Comparison of ENCODE assay signal across 8 cellular contexts in the genomic region with DNA sequence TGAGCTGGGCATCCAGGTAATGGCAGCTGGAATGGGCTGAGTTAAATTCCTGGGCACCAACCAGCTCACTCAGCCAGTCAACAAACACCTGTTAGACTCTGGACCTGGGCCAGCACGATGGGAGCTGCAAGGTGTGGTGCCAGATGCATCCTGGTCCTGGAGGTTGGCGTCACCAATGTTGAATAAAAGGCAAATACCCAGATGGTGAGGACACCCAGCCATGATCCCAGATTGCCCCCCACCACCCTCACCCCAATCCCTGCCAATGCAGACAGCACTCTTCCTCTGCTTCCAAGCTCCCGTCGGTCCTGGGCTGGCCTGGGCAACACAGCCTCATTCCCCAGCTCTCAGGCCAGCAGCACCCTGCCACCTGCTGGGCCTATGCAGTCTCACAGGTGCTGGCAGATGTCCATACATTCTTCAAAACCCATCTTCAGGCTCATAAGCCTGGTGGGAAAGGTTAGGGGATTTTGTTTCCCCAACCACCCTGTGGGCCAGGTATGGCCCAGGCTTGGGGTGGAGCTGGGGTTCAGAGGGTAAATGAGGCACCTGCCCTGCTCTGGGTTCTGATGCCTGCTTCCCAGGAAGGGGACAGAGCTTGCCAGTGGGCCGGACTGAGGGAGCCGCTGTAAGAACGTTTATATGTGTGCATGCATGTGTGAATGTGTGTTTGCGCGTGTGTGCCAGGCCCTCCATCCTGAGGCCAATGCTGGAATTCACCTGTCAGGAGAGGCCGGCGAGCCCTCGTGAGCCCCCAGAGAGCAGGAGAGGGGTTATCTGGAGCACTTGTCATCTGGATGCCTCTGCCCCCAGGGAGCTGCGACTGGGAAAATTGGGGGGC. TPM values are rescaled to one million over a fixed set of nuclear protein-coding genes. Genes with fewer than 3 reads are reported as not detected.
DNase-seq lines count a peak whose midpoint lies in the region; ATAC-seq, FAIRE-seq and TF ChIP-seq lines count a peak whose summit lies in the region.

No MANE protein-coding gene starts in this region.

- peaks cover 0 to 2% (median 0%) of the 10 kb centered on the region in 7 donors for H3K9me3 Mint-ChIP-seq in CD4-positive, CD25-positive, alpha-beta regulatory T cell

- CTCF ChIA-PET in H1 (lab: Charles Lee; ENCODE audit: partially characterized antibody), result interaction anchor here (0.6 to 4.0 kb wide), 23 partner anchors 10 to 423 kb away, joined by 3 to 16 read pairs (median 3); no protein-coding TSS in a partner anchor

- H4K5ac ChIP-seq in H1 (ENCODE audit: insufficient read length, low read depth, low read length), result no peak overlapping the region

- H3K79me2 ChIP-seq in H1 (ENCODE audit: control insufficient read depth in 1 of 2, insufficient read depth in 2 of 2, low read length in 2 of 2), result no peaks in the 10 kb centered on the region

- H3K9me3 ChIP-seq in CD4-positive, CD25-positive, alpha-beta regulatory T cell (ENCODE audit: control insufficient read depth in 2 of 2, low read length in 2 of 2), result no peaks in the 10 kb centered on the region
- H3K9me3 ChIP-seq in H1 (ENCODE audit: insufficient read depth in 2 of 2, low read depth in 1 of 2, low read length in 1 of 2) (no peaks in the 10 kb centered on the region), pancreas (no peaks in the 10 kb centered on the region)

- TF ChIP-seq RAD21 in H1 (IDR thresholded peaks at IDR 0.05 in 1 of 2, conservative IDR thresholded peaks at IDR 0.05 in 1 of 2; ENCODE audit: low read depth in 2 of 2, low read length in 2 of 2), result peak; percentile 16 to 51; a peak in 3 of 4 replicates

- POLR2A ChIA-PET in H1 (lab: Charles Lee; ENCODE audit: partially characterized antibody), result no interaction called here

- TF ChIP-seq CTCF in H1 (IDR thresholded peaks at IDR 0.05; ENCODE audit: control extremely low read depth in 1 of 3, insufficient read depth in 1 of 3, low read depth in 1 of 3, low read length in 3 of 3), result peak; percentile 26 to 55 (median 41); a peak in 3 of 4 replicates
- peak; percentile 43 to 51 (median 46) for TF ChIP-seq CTCF in pancreas (IDR thresholded peaks at IDR 0.05)

- H2BK20ac ChIP-seq in H1 (ENCODE audit: low read length), result no peak overlapping the region

- H2BK120ac ChIP-seq in H1 (replicated peaks; ENCODE audit: low read depth, low read length), result no peak overlapping the region

- H4K91ac ChIP-seq in H1 (replicated peaks; ENCODE audit: insufficient read length, low read length), result no peak overlapping the region

- no peaks in the 10 kb centered on the region for H3K27me3 ChIP-seq in CD4-positive, CD25-positive, alpha-beta regulatory T cell (ENCODE audit: control insufficient read depth, insufficient read depth, low read length)
- peaks cover 10 to 21% (median 20%) of the 10 kb centered on the region in 4 experiments; a peak in 6 of 7 replicates for H3K27me3 ChIP-seq in H1 (replicated peaks in 1 of 4; ENCODE audit: control insufficient read depth in 3 of 4, extremely low read depth in 1 of 4, insufficient read depth in 3 of 4, low read length in 3 of 4)
- H3K27me3 ChIP-seq in pancreas, result no peaks in the 10 kb centered on the region

- H3K14ac ChIP-seq in H1 (ENCODE audit: insufficient read length), result no peak overlapping the region

- no peak overlapping the region for H3K4ac ChIP-seq in H1 (replicated peaks; ENCODE audit: insufficient read length, low read depth, low read length)

- peaks cover 19% of the 10 kb centered on the region for H3K4me1 ChIP-seq in CD4-positive, CD25-positive, alpha-beta regulatory T cell (ENCODE audit: control insufficient read depth, insufficient read depth, low read length, poor library complexity, severe bottlenecking)
- H3K4me1 ChIP-seq in H1 (replicated peaks in 1 of 4; ENCODE audit: control insufficient read depth in 3 of 4, insufficient read depth in 4 of 4, low read length in 3 of 4) (peaks cover 0 to 7% (median 3%) of the 10 kb centered on the region in 4 experiments; a peak in 4 of 7 replicates), pancreas (peaks cover 13 to 24% (median 13%) of the 10 kb centered on the region in 3 donors)

- H3K27ac ChIP-seq in CD4-positive, CD25-positive, alpha-beta regulatory T cell (ENCODE audit: insufficient read depth, low read length, poor library complexity, severe bottlenecking), result no peak overlapping the region
- H3K27ac ChIP-seq in H1 (ENCODE audit: low read depth, low read length) (no peak overlapping the region), pancreas (no peak overlapping the region)

- peaks cover 12% of the 10 kb centered on the region; the same call in 1 of the 2 replicates for H3K23me2 ChIP-seq in H1 (ENCODE audit: low read depth, low read length)

- 89% methylated on average over 13 of the region's 13 CpGs; no CpG with 5 or more reads in 1 of the 2 experiments for WGBS in H1 (ENCODE audit: extremely low coverage in 1 of 2, insufficient coverage in 1 of 2, insufficient read length in 1 of 2, insufficient replicate concordance in 2 of 2, low coverage in 1 of 2, low lambda C conversion rate in 2 of 2, missing lambda C conversion rate in 1 of 2), 2 experiments
- 49 to 53% methylated on average over 13 of the region's 13 CpGs for WGBS in pancreas, 2 donors

- intact Hi-C loops in pancreas (cut with DNase I), result no loop called here

- H3K23ac ChIP-seq in H1 (ENCODE audit: insufficient read length), result no peak overlapping the region

- peaks cover 0 to 2% of the 10 kb centered on the region in 2 experiments for H4K20me1 ChIP-seq in H1 (replicated peaks in 1 of 2; ENCODE audit: control insufficient read depth in 1 of 2, insufficient read depth in 2 of 2, low read length in 2 of 2)

- H3K79me1 ChIP-seq in H1 (ENCODE audit: low read depth, low read length), result no peaks in the 10 kb centered on the region

- no peak overlapping the region for H4K8ac ChIP-seq in H1 (ENCODE audit: extremely low read depth, insufficient read depth, low read length)

- peaks cover 12% of the 10 kb centered on the region for H3K36me3 Mint-ChIP-seq in CD4-positive, CD25-positive, alpha-beta regulatory T cell

- no peak overlapping the region for H2BK12ac ChIP-seq in H1 (ENCODE audit: low read depth, low read length)

- H2BK5ac ChIP-seq in H1 (ENCODE audit: low read depth, low read length), result no peak overlapping the region

- H3K18ac ChIP-seq in H1 (ENCODE audit: extremely low read depth, low read length), result no peak overlapping the region

- TF ChIP-seq POLR2A in H54 (IDR thresholded peaks at IDR 0.05; ENCODE audit: low read depth, low read length), result no peak
- no peak for TF ChIP-seq POLR2A in H1 (IDR thresholded peaks at IDR 0.05; ENCODE audit: control extremely low read depth in 1 of 2, low read depth in 2 of 2, low read length in 2 of 2)

- no peak overlapping the region for H2AK5ac ChIP-seq in H1 (ENCODE audit: low read depth, low read length)

- no peak overlapping the region for H2BK15ac ChIP-seq in H1 (ENCODE audit: low read length)

- peak overlapping the region in 1 of 4 donors; percentile 18 for H3K4me3 Mint-ChIP-seq in CD4-positive, CD25-positive, alpha-beta regulatory T cell

- peak overlapping the region in 2 of 3 donors; percentile 49 to 83 for H3K27ac Mint-ChIP-seq in CD4-positive, CD25-positive, alpha-beta regulatory T cell

- no peak overlapping the region for H3K4me2 ChIP-seq in H1 (ENCODE audit: insufficient read depth in 1 of 2, low read depth in 2 of 2, low read length in 2 of 2)

- peaks cover 5% of the 10 kb centered on the region for H3K27me3 Mint-ChIP-seq in CD4-positive, CD25-positive, alpha-beta regulatory T cell

- H3K56ac ChIP-seq in H1 (replicated peaks; ENCODE audit: insufficient read length, low read depth, low read length), result no peak overlapping the region

- no peak overlapping the region for H2AFZ ChIP-seq in H1 (ENCODE audit: low read length)

- no peak for ATAC-seq in CD4-positive, CD25-positive, alpha-beta regulatory T cell (ENCODE audit: low read depth in 2 of 2)
- ATAC-seq in pancreas (peak; percentile 19 to 49 (median 36)), HG02623 (IDR thresholded peaks at IDR 0.05; ENCODE audit: unreplicated experiment) (no peak), GM21367 (IDR thresholded peaks at IDR 0.05; ENCODE audit: unreplicated experiment) (no peak)

- no peak overlapping the region for H3K4me3 ChIP-seq in CD4-positive, CD25-positive, alpha-beta regulatory T cell (ENCODE audit: low read depth, low read length)
- H3K4me3 ChIP-seq in H1 (ENCODE audit: extremely low read depth in 1 of 4, insufficient read depth in 2 of 4, low read depth in 3 of 4, low read length in 4 of 4) (no peak overlapping the region), pancreas (no peak overlapping the region)

- FAIRE-seq in H54 (lab: Jason Lieb, UNC) (peak; percentile 94), H1 (lab: Jason Lieb, UNC) (no peak), pancreas (lab: Jason Lieb, UNC) (no peak)

- DNase-seq in CD4-positive, CD25-positive, alpha-beta regulatory T cell, result peak in 1 of 3 donors; percentile 35
- peak; percentile 82 for DNase-seq in H54 (ENCODE audit: insufficient read length, low spot score)
- DNase-seq in NCI-H82 (lab: John Stamatoyannopoulos, UW), result peak; percentile 74
- no peak for DNase-seq in H1 (ENCODE audit: low read depth in 1 of 2, low spot score in 2 of 2)
- peak; percentile 55 to 85 (median 72) for DNase-seq in pancreas
- no peak for DNase-seq in globus pallidus (ENCODE audit: low spot score)

- H3K36me3 ChIP-seq in CD4-positive, CD25-positive, alpha-beta regulatory T cell (ENCODE audit: control insufficient read depth, insufficient read depth, low read length), result peaks cover 36% of the 10 kb centered on the region
- H3K36me3 ChIP-seq in H1 (ENCODE audit: control insufficient read depth in 2 of 4, insufficient read depth in 4 of 4, low read length in 3 of 4), result no peaks in the 10 kb centered on the region
- no peaks in the 10 kb centered on the region for H3K36me3 ChIP-seq in pancreas

- H3K4me1 Mint-ChIP-seq in CD4-positive, CD25-positive, alpha-beta regulatory T cell, result peaks cover 0 to 32% (median 17%) of the 10 kb centered on the region in 4 donors

- TF ChIP-seq EP300 in H1 (IDR thresholded peaks at IDR 0.05; ENCODE audit: borderline replicate concordance in 1 of 2, low read depth in 2 of 2, low read length in 2 of 2), result no peak

- H3K9ac ChIP-seq in H1 (replicated peaks in 1 of 4; ENCODE audit: extremely low read depth in 1 of 4, low read depth in 3 of 4, low read length in 3 of 4), result no peak overlapping the region

RNA-seq across cellular contexts. Expression of a gene that starts 58.0 kb away (rescaled TPM):
- 10.9 TPM for total RNA-seq in CD4-positive, CD25-positive, alpha-beta regulatory T cell
- polyA plus RNA-seq in CD4-positive, CD25-positive, alpha-beta regulatory T cell, result 10 to 100 TPM; 15.4 to 34.4 (median 19.7) TPM
- 57.4 and 57.9 TPM in 2 replicates for total RNA-seq in H1 (2021; fragmentation: NEBNext Ultra II Directional; extraction: Animal tissue kit (Norgen Biotek cat#: 25700))
- polyA plus RNA-seq in H1 (2011; rRNA removed) (83.4 and 89.6 TPM in 2 replicates), pancreas (10 to 100 TPM; 34.9 to 39.5 TPM)
- polyA plus RNA-seq in H1 (2011; cell fraction: cytosol; rRNA removed), result 114 TPM
- polyA plus RNA-seq in H1 (2011; cell fraction: nucleus; rRNA removed), result 95.3 TPM
- 52.3 to 77.7 TPM (median 65.0 TPM) in 4 replicates for polyA plus RNA-seq in H1 (2012, experiment 1 of 2)
- 49.0 TPM for polyA plus RNA-seq in H1 (2012, experiment 2 of 2)
- 108 TPM for polyA plus RNA-seq in H1 (2013, experiment 1 of 2)
- polyA plus RNA-seq in H1 (2013, experiment 2 of 2), result 103 TPM
- 66.7 and 85.0 TPM in 2 replicates for polyA minus RNA-seq in H1 (2011; rRNA and poly(A)+ RNA removed)
- 30.8 TPM for polyA minus RNA-seq in H1 (2011; cell fraction: cytosol; rRNA and poly(A)+ RNA removed)
- 32.2 TPM for polyA minus RNA-seq in H1 (2011; cell fraction: nucleus; rRNA and poly(A)+ RNA removed)
- total RNA-seq in pancreas, result 10 to 100 TPM; 18.5 to 60.1 (median 29.1) TPM

Comparison
In these comparisons a context has a peak if more than half of its experiments do, and no peak if none do; other contexts are left out.
1. ATAC-seq: peak in pancreas (4 of 4); none in CD4-positive, CD25-positive, alpha-beta regulatory T cell (0 of 2), HG02623 (single experiment) and GM21367 (single experiment).
2. DNase-seq: peak in H54 (single experiment), NCI-H82 (single experiment) and pancreas (6 of 6); none in H1 (0 of 2) and globus pallidus (single experiment).